23 cellular contexts compared by ENCODE assay signal in genomic region chr5:142479150-142479549, GRCh38.
"Had no signal": no experiment of that assay in that cellular context is flagged by ENCODE, and none has a peak within 500 bp of the region (broad histone marks: within the 10 kb centered on the region; RNA-seq: fewer than 3 reads in every experiment).

No MANE protein-coding gene starts in this region.

- H3K36me3 ChIP-seq: esophagus muscularis mucosa, gastroesophageal sphincter, heart left ventricle, left lung, lower lobe of right lung had no signal

- H3K4me3 Mint-ChIP-seq: mesothelial cell of epicardium, naive B cell had no signal

- H3K27ac ChIP-seq: coronary artery, dorsolateral prefrontal cortex, esophagus muscularis mucosa, foreskin keratinocyte, gastroesophageal sphincter, heart left ventricle, left lung, lower lobe of right lung had no signal

- H3K4me3 ChIP-seq: coronary artery, dorsolateral prefrontal cortex, esophagus muscularis mucosa, gastroesophageal sphincter, heart left ventricle, left lung, lower lobe of right lung, mucosa of descending colon had no signal

- FAIRE-seq: colon, endometrium, endothelial cell of umbilical vein, frontal cortex, islet of Langerhans had no signal

- H3K9me3 ChIP-seq: lower lobe of right lung had no signal

- DNase-seq: dermis blood vessel endothelial cell; dorsolateral prefrontal cortex; effector CD4-positive, alpha-beta T cell; effector memory CD4-positive, alpha-beta T cell; foreskin keratinocyte; heart left ventricle; hippocampal formation; left cardiac atrium; left lung; left ventricle myocardium superior; lower lobe of right lung; mesenchymal stem cell; mucosa of descending colon; naive B cell had no signal

- H3K27ac Mint-ChIP-seq: mesothelial cell of epicardium had no signal

- H3K27me3 ChIP-seq: dorsolateral prefrontal cortex, esophagus muscularis mucosa, foreskin keratinocyte, gastroesophageal sphincter, heart left ventricle, left lung had no signal

- H3K4me1 ChIP-seq: gastroesophageal sphincter, heart left ventricle, left lung, lower lobe of right lung had no signal
